Comparison of ENCODE assay signal across 8 cellular contexts in genomic region chr4:72312032-72312650, GRCh38.
DNase-seq lines count a peak whose midpoint lies in the region; ATAC-seq, FAIRE-seq and TF ChIP-seq lines count a peak whose summit lies in the region.

No MANE protein-coding gene starts in this region.

- no peaks in the 10 kb centered on the region for H3K36me3 ChIP-seq in kidney (ENCODE audit: control insufficient read depth in 1 of 2, insufficient read depth in 2 of 2, low read length in 2 of 2)
- H3K36me3 ChIP-seq in subcutaneous abdominal adipose tissue (ENCODE audit: control insufficient read depth in 5 of 5, insufficient read depth in 5 of 5, low read length in 5 of 5) = no peaks in the 10 kb centered on the region

- no peaks in the 10 kb centered on the region for H3K27me3 ChIP-seq in subcutaneous abdominal adipose tissue (ENCODE audit: control insufficient read depth in 5 of 5, insufficient read depth in 4 of 5, low read length in 5 of 5)

- ATAC-seq in HG02588 (IDR thresholded peaks at IDR 0.05; ENCODE audit: unreplicated experiment) = peak; percentile 62

- no peaks in the 10 kb centered on the region for H3K9me3 ChIP-seq in kidney (ENCODE audit: control insufficient read depth in 1 of 2, low read length in 2 of 2)
- no peaks in the 10 kb centered on the region for H3K9me3 ChIP-seq in subcutaneous abdominal adipose tissue (ENCODE audit: control insufficient read depth in 5 of 5, low read length in 5 of 5)

- H3K27ac ChIP-seq in caudate nucleus (ENCODE audit: low read depth, low read length) (no peak overlapping the region), kidney (ENCODE audit: low read depth in 2 of 2, low read length in 2 of 2) (peak overlapping the region in 1 of 2 donors; percentile 13), subcutaneous abdominal adipose tissue (ENCODE audit: low read depth, low read length) (peak overlapping the region; percentile 52)

- TF ChIP-seq CTCF in kidney (IDR thresholded peaks at IDR 0.05; ENCODE audit: borderline replicate concordance, extremely low read depth, insufficient read depth) = no peak

- no peak overlapping the region for H3K4me3 ChIP-seq in kidney (ENCODE audit: low read length in 2 of 2)
- H3K4me3 ChIP-seq in subcutaneous abdominal adipose tissue (ENCODE audit: low read depth in 1 of 5, low read length in 5 of 5) = no peak overlapping the region

- FAIRE-seq in kidney (lab: Jason Lieb, UNC) = no peak

- H3K9ac ChIP-seq in kidney (ENCODE audit: low read length in 2 of 2) = no peak overlapping the region
- H3K9ac ChIP-seq in subcutaneous abdominal adipose tissue (ENCODE audit: low read length in 5 of 5) = no peak overlapping the region

- H3K4me1 ChIP-seq in kidney (ENCODE audit: control insufficient read depth in 1 of 2, insufficient read depth in 1 of 2, low read depth in 1 of 2, low read length in 2 of 2) (peaks cover 5 to 6% of the 10 kb centered on the region in 2 donors), subcutaneous abdominal adipose tissue (ENCODE audit: control insufficient read depth in 5 of 5, insufficient read depth in 5 of 5, low read length in 5 of 5) (peaks cover 4 to 30% (median 19%) of the 10 kb centered on the region in 5 donors)

- intact Hi-C loops in kidney (cut with DNase I) = no loop called here

- DNase-seq in caudate nucleus (lab: John Stamatoyannopoulos, UW) (peak in 39 of 61 donors; percentile 1 to 87 (median 37)), kidney (peak; percentile 69), GM19238 (ENCODE audit: insufficient read length, low spot score) (no peak), NOMO-1 (lab: John Stamatoyannopoulos, UW; ENCODE audit: unreplicated experiment in 2 of 2) (no peak)
- DNase-seq in stimulated activated naive CD4-positive, alpha-beta T cell treated with Interleukin-2 at 50 U/mL for 16 hours (lab: John Stamatoyannopoulos, UW) = no peak
- DNase-seq in stimulated activated CD4-positive, alpha-beta T cell treated with anti-CD3 and anti-CD28 coated beads, Interleukin-4, amount 100 ng/mL, for 24 hours = no peak

Comparison
In these comparisons a context has a peak if more than half of its experiments do, and no peak if none do; other contexts are left out.
1. DNase-seq: peak in caudate nucleus (39 of 61) and kidney (single experiment); none in GM19238 (single experiment), NOMO-1 (0 of 2), stimulated activated naive CD4-positive, alpha-beta T cell treated with Interleukin-2 at 50 U/mL for 16 hours (single experiment) and stimulated activated CD4-positive, alpha-beta T cell treated with anti-CD3 and anti-CD28 coated beads, Interleukin-4, amount 100 ng/mL, for 24 hours (single experiment).